22 cellular contexts compared by ENCODE assay signal in the genomic region with DNA sequence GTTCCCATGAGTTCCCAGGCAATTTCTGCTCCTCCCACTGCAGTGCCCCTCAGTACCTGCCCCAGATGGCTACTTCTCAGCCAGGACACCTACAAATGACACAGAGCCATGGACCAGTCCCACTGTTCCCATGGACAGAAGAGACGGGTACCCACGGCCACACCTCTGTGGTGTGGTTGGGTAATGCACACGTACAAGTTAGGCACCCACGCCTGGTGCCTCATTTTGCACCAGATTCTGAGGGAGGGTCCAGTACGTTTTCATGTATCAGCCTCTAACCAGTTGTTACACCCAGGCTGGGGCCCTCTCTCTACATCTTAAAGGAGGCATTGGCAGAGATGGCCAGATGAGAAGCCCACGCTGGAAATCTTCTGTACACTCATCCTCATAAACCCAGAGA.
A peak's percentile ranks its signal among the peaks of the same experiment; 100 is the strongest.
DNase-seq lines count a peak whose midpoint lies in the region; ATAC-seq and TF ChIP-seq lines count a peak whose summit lies in the region.
"Had no signal": no experiment of that assay in that cellular context is flagged by ENCODE, and none has a peak within 500 bp of the region (broad histone marks: within the 10 kb centered on the region; RNA-seq: fewer than 3 reads in every experiment).

No MANE protein-coding gene starts in this region.

- H3K9me3 ChIP-seq in right atrium auricular region = no peaks in the 10 kb centered on the region
- H3K9me3 ChIP-seq in osteoblast (ENCODE audit: low read depth, low read length) = no peaks in the 10 kb centered on the region
- H3K9me3 ChIP-seq in vagina = no peaks in the 10 kb centered on the region
- H3K9me3 ChIP-seq in body of pancreas = no peaks in the 10 kb centered on the region
- H3K9me3 ChIP-seq: A549 had no signal

- no peaks in the 10 kb centered on the region for H3K4me1 Mint-ChIP-seq in immature natural killer cell
- H3K4me1 Mint-ChIP-seq: B cell, CD14-positive monocyte had no signal

- intact Hi-C loops in Right ventricle myocardium superior (cut with DNase I) (no loop called here), vagina (cut with DNase I) (no loop called here), body of pancreas (cut with DNase I) (no loop called here)

- no peaks in the 10 kb centered on the region for H4K20me1 ChIP-seq in osteoblast (ENCODE audit: insufficient read depth, low read length)

- no peaks in the 10 kb centered on the region for H3K27me3 ChIP-seq in right atrium auricular region
- H3K27me3 ChIP-seq in osteoblast (ENCODE audit: insufficient read depth, low read length) = peaks cover 47% of the 10 kb centered on the region
- no peaks in the 10 kb centered on the region for H3K27me3 ChIP-seq in vagina
- H3K27me3 ChIP-seq in body of pancreas = no peaks in the 10 kb centered on the region

- no peak for TF ChIP-seq CTCF in right atrium auricular region (IDR thresholded peaks at IDR 0.05)
- no peak for TF ChIP-seq CTCF in osteoblast (IDR thresholded peaks at IDR 0.05; ENCODE audit: extremely low read depth, low read depth, low read length)
- no peak for TF ChIP-seq CTCF in vagina (IDR thresholded peaks at IDR 0.05)
- no peak for TF ChIP-seq CTCF in body of pancreas (IDR thresholded peaks at IDR 0.05)

- no peak overlapping the region for H3K4me3 ChIP-seq in right atrium auricular region
- no peak overlapping the region for H3K4me3 ChIP-seq in osteoblast (ENCODE audit: insufficient read depth, low read length)
- no peak overlapping the region for H3K4me3 ChIP-seq in vagina
- no peak overlapping the region for H3K4me3 ChIP-seq in body of pancreas
- H3K4me3 ChIP-seq: A549, PC-9 had no signal

- no peak for TF ChIP-seq POLR2A in vagina (IDR thresholded peaks at IDR 0.05)
- no peak for TF ChIP-seq POLR2A in body of pancreas (IDR thresholded peaks at IDR 0.05)

- H3K9me3 Mint-ChIP-seq in immature natural killer cell = no peaks in the 10 kb centered on the region

- H3K4me2 ChIP-seq in osteoblast (ENCODE audit: insufficient read depth, low read length) = peak overlapping the region; percentile 21
- H3K4me2 ChIP-seq: A549, KMS-11, PC-9 had no signal

- H2AFZ ChIP-seq in osteoblast (ENCODE audit: low read length) = no peak overlapping the region
- H2AFZ ChIP-seq: PC-9 had no signal

- H3K27ac ChIP-seq in right atrium auricular region (no peak overlapping the region), osteoblast (ENCODE audit: low read depth, low read length) (no peak overlapping the region), vagina (no peak overlapping the region), body of pancreas (no peak overlapping the region)
- H3K27ac ChIP-seq: A549, KMS-11, PC-9, RWPE1 had no signal

- H3K27ac Mint-ChIP-seq in immature natural killer cell = no peak overlapping the region
- H3K27ac Mint-ChIP-seq: B cell, CD14-positive monocyte had no signal

- H3K79me2 ChIP-seq in osteoblast (ENCODE audit: insufficient read depth, low read length) = no peaks in the 10 kb centered on the region

- no peaks in the 10 kb centered on the region for H3K36me3 Mint-ChIP-seq in immature natural killer cell
- H3K36me3 Mint-ChIP-seq: CD14-positive monocyte had no signal

- WGBS in body of pancreas, 2 donors = 80 to 88% methylated on average over 3 to 6 of the region's 6 CpGs

- H3K27me3 Mint-ChIP-seq in immature natural killer cell (ENCODE audit: low read depth in 3 of 3) = peaks cover 4 to 13% (median 11%) of the 10 kb centered on the region in 3 donors

- DNase-seq in right atrium auricular region (ENCODE audit: low spot score) (peak; percentile 16), Right ventricle myocardium superior (no peak), ecto neural progenitor cell (ENCODE audit: low spot score) (peak; percentile 23), osteoblast (ENCODE audit: insufficient read length, low spot score, missing footprints) (no peak), vagina (ENCODE audit: extremely low spot score in 2 of 2) (peak; percentile 44 to 64), immature natural killer cell (no peak), body of pancreas (no peak), NCI-H1930 (lab: John Stamatoyannopoulos, UW) (no peak)
- DNase-seq: DMS53, GDM1, IMR-90, NCI-H1092 treated with DMSO at 0.1 percent for 48 hours, NCI-H1436 treated with DMSO at 0.1 percent for 48 hours, NCI-H2029, NCI-H226, NCI-H510A treated with DMSO at 0.1 percent for 48 hours, PC-9 had no signal

- H3K4me1 ChIP-seq in right atrium auricular region (no peaks in the 10 kb centered on the region), osteoblast (ENCODE audit: insufficient read depth, low read length) (peaks cover 20% of the 10 kb centered on the region), vagina (peaks cover 17% of the 10 kb centered on the region), body of pancreas (no peaks in the 10 kb centered on the region)
- H3K4me1 ChIP-seq: A549 had no signal

- H3K36me3 ChIP-seq in right atrium auricular region (no peaks in the 10 kb centered on the region), osteoblast (ENCODE audit: insufficient read depth, low read length) (no peaks in the 10 kb centered on the region), vagina (no peaks in the 10 kb centered on the region), body of pancreas (replicated peaks in 1 of 2; ENCODE audit: insufficient read depth in 1 of 2, low read depth in 2 of 2) (no peaks in the 10 kb centered on the region)

- ATAC-seq in Right ventricle myocardium superior (ENCODE audit: poor library complexity) (no peak), body of pancreas (no peak)
- ATAC-seq: A549 had no signal

- no peak overlapping the region for H3K4me3 Mint-ChIP-seq in immature natural killer cell
- H3K4me3 Mint-ChIP-seq: B cell, CD14-positive monocyte had no signal

Comparison
In these comparisons a context has a peak if more than half of its experiments do, and no peak if none do; other contexts are left out.
1. DNase-seq: peak in right atrium auricular region (single experiment), ecto neural progenitor cell (single experiment) and vagina (2 of 2); none in Right ventricle myocardium superior (single experiment), osteoblast (single experiment), immature natural killer cell (0 of 3), body of pancreas (0 of 4) and NCI-H1930 (0 of 2).